19 cellular contexts compared by ENCODE assay signal in genomic region chr5:1889321-1890065, GRCh38. TPM values are rescaled to one million over a fixed set of nuclear protein-coding genes. Genes with fewer than 3 reads are reported as not detected.
DNase-seq lines count a peak whose midpoint lies in the region; ATAC-seq and TF ChIP-seq lines count a peak whose summit lies in the region.
"Had no signal": no experiment of that assay in that cellular context is flagged by ENCODE, and none has a peak within 500 bp of the region (broad histone marks: within the 10 kb centered on the region; RNA-seq: fewer than 3 reads in every experiment).

No MANE protein-coding gene starts in this region.

- BruUV-seq in Panc1 (replicated peaks; lab: Mats Ljungman, UMichigan), result no TSS peak

- DNase-seq in activated naive CD8-positive, alpha-beta T cell treated with anti-CD3 and anti-CD28 coated beads, Interleukin-2, amount 10 ng/mL, durations not matched to agents 7 days and 5 days, result peak; percentile 18
- no peak for DNase-seq in activated naive CD8-positive, alpha-beta T cell treated with anti-CD3 and anti-CD28 coated beads for 36 hours
- DNase-seq in Panc1 (ENCODE audit: low read depth, low spot score) (no peak), esophagus squamous epithelium (lab: John Stamatoyannopoulos, UW) (no peak), spleen (peak; percentile 58), NCI-H345 (lab: John Stamatoyannopoulos, UW) (no peak)
- DNase-seq: COR-L47, DMS53, KBM-7, NCI-H1092 treated with DMSO at 0.1 percent for 48 hours, NCI-H1694 treated with DMSO at 0.1 percent for 48 hours, NCI-H82 had no signal

- no peak for TF ChIP-seq POLR2A in esophagus squamous epithelium (IDR thresholded peaks at IDR 0.05)
- no peak for TF ChIP-seq POLR2A in spleen (IDR thresholded peaks at IDR 0.05)

- H3K27ac ChIP-seq in Panc1 (ENCODE audit: low read length) (no peak overlapping the region), esophagus squamous epithelium (peak overlapping the region in 3 of 4 donors; percentile 32 to 89 (median 59)), spleen (no peak overlapping the region)
- H3K27ac ChIP-seq: SJSA1 had no signal

- H3K4me1 Mint-ChIP-seq in activated naive CD8-positive, alpha-beta T cell treated with anti-CD3 and anti-CD28 coated beads, Interleukin-2, amount 10 ng/mL, durations not matched to agents 7 days and 5 days, result peaks cover under 1% of the 10 kb centered on the region
- H3K4me1 Mint-ChIP-seq in activated naive CD8-positive, alpha-beta T cell treated with anti-CD3 and anti-CD28 coated beads for 36 hours, result no peaks in the 10 kb centered on the region
- H3K4me1 Mint-ChIP-seq: CD14-positive monocyte had no signal

- TF ChIP-seq CTCF in Panc1 (IDR thresholded peaks at IDR 0.05) (no peak), esophagus squamous epithelium (IDR thresholded peaks at IDR 0.05) (no peak), spleen (IDR thresholded peaks at IDR 0.05 in 8 of 11, conservative IDR thresholded peaks at IDR 0.05 in 3 of 11) (no peak)

- in situ Hi-C loops in Panc1 (cut with HindIII; ENCODE audit: low pct_unique_long_range_greater_than_20kb, low sequenced_read_pairs), result no loop called here

- no peak overlapping the region for H3K27ac Mint-ChIP-seq in activated naive CD8-positive, alpha-beta T cell treated with anti-CD3 and anti-CD28 coated beads, Interleukin-2, amount 10 ng/mL, durations not matched to agents 7 days and 5 days
- H3K27ac Mint-ChIP-seq in activated naive CD8-positive, alpha-beta T cell treated with anti-CD3 and anti-CD28 coated beads for 36 hours, result no peak overlapping the region
- H3K27ac Mint-ChIP-seq: CD14-positive monocyte had no signal

- H3K36me3 ChIP-seq in Panc1 (ENCODE audit: control insufficient read depth, insufficient read depth, low read length), result no peaks in the 10 kb centered on the region
- H3K36me3 ChIP-seq in esophagus squamous epithelium, result no peaks in the 10 kb centered on the region
- no peaks in the 10 kb centered on the region for H3K36me3 ChIP-seq in spleen
- H3K36me3 ChIP-seq: SJSA1 had no signal

- no peaks in the 10 kb centered on the region for H3K9me3 ChIP-seq in Panc1 (ENCODE audit: control insufficient read depth, insufficient read depth, low read depth, low read length)
- no peaks in the 10 kb centered on the region for H3K9me3 ChIP-seq in esophagus squamous epithelium
- H3K9me3 ChIP-seq in spleen, result no peaks in the 10 kb centered on the region

- H3K4me1 ChIP-seq in Panc1 (ENCODE audit: control insufficient read depth, insufficient read depth, low read length) (no peaks in the 10 kb centered on the region), esophagus squamous epithelium (peaks cover 9 to 64% (median 17%) of the 10 kb centered on the region in 3 donors), spleen (peaks cover 0 to 23% (median 7%) of the 10 kb centered on the region in 6 donors)
- H3K4me1 ChIP-seq: SJSA1 had no signal

- 18 to 44% methylated on average over 5 to 10 of the region's 13 CpGs for WGBS in esophagus squamous epithelium, 2 donors
- 56 to 66% (median 62%) methylated on average over 13 of the region's 13 CpGs for WGBS in spleen, 5 donors

- ATAC-seq in activated naive CD8-positive, alpha-beta T cell treated with anti-CD3 and anti-CD28 coated beads, Interleukin-2, amount 10 ng/mL, durations not matched to agents 7 days and 5 days (ENCODE audit: low read depth), result no peak
- ATAC-seq in Panc1 (peak; percentile 43; the same call in 1 of the 2 replicates), HG03442 (IDR thresholded peaks at IDR 0.05; ENCODE audit: unreplicated experiment) (no peak)
- ATAC-seq in activated CD4-positive, CD25-positive, alpha-beta regulatory T cell treated with anti-CD3 and anti-CD28 coated beads, Interleukin-2, amount 50 U/mL, for 24 hours, result no peak
- ATAC-seq: GM12878 had no signal

- CTCF ChIA-PET in Panc1 (lab: Charles Lee), result no interaction called here

- intact Hi-C loops in Panc1 (cut with micrococcal nuclease; ENCODE audit: unreplicated experiment), result no loop called here
- intact Hi-C loops in esophagus squamous epithelium (cut with DNase I), result no loop called here
- intact Hi-C loops in spleen (cut with DNase I; ENCODE audit: low total_unique reads), result no loop called here

- no peaks in the 10 kb centered on the region for H3K36me3 Mint-ChIP-seq in activated naive CD8-positive, alpha-beta T cell treated with anti-CD3 and anti-CD28 coated beads, Interleukin-2, amount 10 ng/mL, durations not matched to agents 7 days and 5 days
- H3K36me3 Mint-ChIP-seq in activated naive CD8-positive, alpha-beta T cell treated with anti-CD3 and anti-CD28 coated beads for 36 hours, result no peaks in the 10 kb centered on the region
- H3K36me3 Mint-ChIP-seq: CD14-positive monocyte had no signal

- no peak overlapping the region for H3K4me3 Mint-ChIP-seq in activated naive CD8-positive, alpha-beta T cell treated with anti-CD3 and anti-CD28 coated beads, Interleukin-2, amount 10 ng/mL, durations not matched to agents 7 days and 5 days
- no peak overlapping the region for H3K4me3 Mint-ChIP-seq in activated naive CD8-positive, alpha-beta T cell treated with anti-CD3 and anti-CD28 coated beads for 36 hours

- no peaks in the 10 kb centered on the region for H3K9me3 Mint-ChIP-seq in activated naive CD8-positive, alpha-beta T cell treated with anti-CD3 and anti-CD28 coated beads, Interleukin-2, amount 10 ng/mL, durations not matched to agents 7 days and 5 days
- H3K9me3 Mint-ChIP-seq in activated naive CD8-positive, alpha-beta T cell treated with anti-CD3 and anti-CD28 coated beads for 36 hours, result no peaks in the 10 kb centered on the region

- POLR2A ChIA-PET in activated naive CD8-positive, alpha-beta T cell treated with anti-CD3 and anti-CD28 coated beads, Interleukin-2, amount 10 ng/mL, durations not matched to agents 7 days and 5 days (lab: Charles Lee), result no interaction called here
- POLR2A ChIA-PET in Panc1 (lab: Charles Lee), result no interaction called here

- H3K4me3 ChIP-seq in Panc1 (ENCODE audit: low read depth in 2 of 2, low read length in 2 of 2), result no peak overlapping the region
- H3K4me3 ChIP-seq in esophagus squamous epithelium, result no peak overlapping the region
- no peak overlapping the region for H3K4me3 ChIP-seq in spleen
- H3K4me3 ChIP-seq: GM12878, SJSA1 had no signal

- H3K27me3 ChIP-seq in Panc1 (ENCODE audit: control insufficient read depth, insufficient read depth, low read length), result no peaks in the 10 kb centered on the region; the same call in 1 of the 2 replicates
- peaks cover 0 to 96% (median 8%) of the 10 kb centered on the region in 4 donors for H3K27me3 ChIP-seq in esophagus squamous epithelium
- H3K27me3 ChIP-seq in spleen (replicated peaks in 1 of 7), result peaks cover 0 to 95% (median 57%) of the 10 kb centered on the region in 7 donors

- peaks cover 36% of the 10 kb centered on the region for H3K27me3 Mint-ChIP-seq in activated naive CD8-positive, alpha-beta T cell treated with anti-CD3 and anti-CD28 coated beads, Interleukin-2, amount 10 ng/mL, durations not matched to agents 7 days and 5 days
- peaks cover 49% of the 10 kb centered on the region for H3K27me3 Mint-ChIP-seq in activated naive CD8-positive, alpha-beta T cell treated with anti-CD3 and anti-CD28 coated beads for 36 hours

RNA-seq across cellular contexts. Expression of gene IRX4, which starts 6.8 kb away (rescaled TPM):
- total RNA-seq in activated naive CD8-positive, alpha-beta T cell treated with anti-CD3 and anti-CD28 coated beads, Interleukin-2, amount 10 ng/mL, durations not matched to agents 7 days and 5 days, result not detected
- not detected for total RNA-seq in activated naive CD8-positive, alpha-beta T cell treated with anti-CD3 and anti-CD28 coated beads for 36 hours
- total RNA-seq in Panc1 (2021; ENCODE audit: unreplicated experiment) (0.18 TPM), esophagus squamous epithelium (10 to 100 TPM; 22.1 to 36.2 (median 29.1) TPM), spleen (not detected)
- polyA plus RNA-seq in Panc1 (2012; ENCODE audit: insufficient read length), result 0.47 TPM
- polyA plus RNA-seq in spleen, result under 1 TPM in 1 of 3 donors, not detected in 2; 0.05 TPM
- total RNA-seq: A172, G401, GM12878, SJSA1 had no signal
- polyA plus RNA-seq: CD14-positive monocyte, GM12878 had no signal

Comparison
In these comparisons a context has a peak if more than half of its experiments do, and no peak if none do; other contexts are left out.
1. DNase-seq: peak in activated naive CD8-positive, alpha-beta T cell treated with anti-CD3 and anti-CD28 coated beads, Interleukin-2, amount 10 ng/mL, durations not matched to agents 7 days and 5 days (single experiment) and spleen (single experiment); none in activated naive CD8-positive, alpha-beta T cell treated with anti-CD3 and anti-CD28 coated beads for 36 hours (single experiment), Panc1 (single experiment), esophagus squamous epithelium (single experiment) and NCI-H345 (single experiment).
2. H3K27ac ChIP-seq: peak in esophagus squamous epithelium (3 of 4); none in Panc1 (single experiment) and spleen (0 of 8).
3. RNA of gene IRX4, which starts 6.8 kb away (total RNA-seq): 22.1 to 36.2 TPM in esophagus squamous epithelium; 0.18 TPM in Panc1 (single experiment), not detected in activated naive CD8-positive, alpha-beta T cell treated with anti-CD3 and anti-CD28 coated beads for 36 hours, not detected in activated naive CD8-positive, alpha-beta T cell treated with anti-CD3 and anti-CD28 coated beads, Interleukin-2, amount 10 ng/mL, durations not matched to agents 7 days and 5 days and not detected in spleen; every median in the first group is over 10 times any median in the second.